9 cellular contexts compared by ENCODE assay signal in genomic region chr17:74466111-74466784, GRCh38. TPM values are rescaled to one million over a fixed set of nuclear protein-coding genes. Genes with fewer than 3 reads are reported as not detected.
A peak's percentile ranks its signal among the peaks of the same experiment; 100 is the strongest.
DNase-seq lines count a peak whose midpoint lies in the region; ATAC-seq and TF ChIP-seq lines count a peak whose summit lies in the region.
"Had no signal": no experiment of that assay in that cellular context is flagged by ENCODE, and none has a peak within 500 bp of the region (broad histone marks: within the 10 kb centered on the region; RNA-seq: fewer than 3 reads in every experiment).

CD300A (plus strand) TSS chr17:74466634; CDS start chr17:74466704, 70 bp downstream.

- H3F3A ChIP-seq in smooth muscle cell (ENCODE audit: low read depth) = no peaks in the 10 kb centered on the region

- no peaks in the 10 kb centered on the region for H3K79me2 ChIP-seq in parathyroid adenoma
- H3K79me2 ChIP-seq in smooth muscle cell (ENCODE audit: low read depth) = no peaks in the 10 kb centered on the region

- H3K4me1 ChIP-seq in esophagus muscularis mucosa (peaks cover 5 to 11% (median 9%) of the 10 kb centered on the region in 4 donors), parathyroid adenoma (no peaks in the 10 kb centered on the region), smooth muscle cell (ENCODE audit: low read depth) (peaks cover 6% of the 10 kb centered on the region)

- H3K4me2 ChIP-seq in parathyroid adenoma (ENCODE audit: low read length) (no peak within 1 kb of the TSS), smooth muscle cell (no peak within 1 kb of the TSS)

- peak within 1 kb of the TSS in 2 of 4 donors; percentile 34 to 44 for H3K27ac ChIP-seq in esophagus muscularis mucosa (replicated peaks in 1 of 4)
- H3K27ac ChIP-seq in parathyroid adenoma = no peak within 1 kb of the TSS
- H3K27ac ChIP-seq in smooth muscle cell (ENCODE audit: low read depth) = no peak within 1 kb of the TSS

- WGBS in esophagus muscularis mucosa = 16% methylated on average over 16 of the region's 22 CpGs
- WGBS in smooth muscle cell (ENCODE audit: low lambda C conversion rate) = 77% methylated on average over 22 of the region's 22 CpGs

- H3K36me3 ChIP-seq in esophagus muscularis mucosa = no peaks in the 10 kb centered on the region
- no peaks in the 10 kb centered on the region for H3K36me3 ChIP-seq in parathyroid adenoma (ENCODE audit: control insufficient read depth, insufficient read depth, low read length)
- H3K36me3 ChIP-seq in smooth muscle cell (ENCODE audit: low read depth) = no peaks in the 10 kb centered on the region

- no peaks in the 10 kb centered on the region for H4K20me1 ChIP-seq in smooth muscle cell (ENCODE audit: low read depth)

- H3K4me3 ChIP-seq in esophagus muscularis mucosa (peak within 1 kb of the TSS; percentile 29 to 50 (median 38)), parathyroid adenoma (ENCODE audit: low read depth, low read length) (peak within 1 kb of the TSS; percentile 27), smooth muscle cell (no peak within 1 kb of the TSS)

- no peak within 1 kb of the TSS for H2AFZ ChIP-seq in parathyroid adenoma
- no peak within 1 kb of the TSS for H2AFZ ChIP-seq in smooth muscle cell (ENCODE audit: low read depth)

- ATAC-seq in GM19452 (IDR thresholded peaks at IDR 0.05; ENCODE audit: unreplicated experiment) = no peak

- peak; percentile 54 for DNase-seq in GF-D8 (lab: John Stamatoyannopoulos, UW)
- DNase-seq in NOMO-1 treated with DMSO at 0.1 percent for 48 hours (lab: John Stamatoyannopoulos, UW; ENCODE audit: unreplicated experiment) = peak; percentile 84
- DNase-seq in esophagus muscularis mucosa (ENCODE audit: extremely low spot score) = no peak
- no peak for DNase-seq in NCI-H345 (lab: John Stamatoyannopoulos, UW)
- no peak for DNase-seq in NCI-H2029 treated with DMSO at 0.1 percent for 48 hours (lab: John Stamatoyannopoulos, UW)
- no peak for DNase-seq in smooth muscle cell (lab: John Stamatoyannopoulos, UW; ENCODE audit: unreplicated experiment)
- DNase-seq: NCI-H146 had no signal

- H3K27me3 ChIP-seq in esophagus muscularis mucosa (peaks cover 0 to 53% (median 12%) of the 10 kb centered on the region in 4 donors), parathyroid adenoma (ENCODE audit: control insufficient read depth, insufficient read depth, low read length) (no peaks in the 10 kb centered on the region), smooth muscle cell (ENCODE audit: low read depth) (peaks cover 3% of the 10 kb centered on the region)

- no peak for TF ChIP-seq POLR2A in esophagus muscularis mucosa (IDR thresholded peaks at IDR 0.05; ENCODE audit: low read depth)

- intact Hi-C loops in esophagus muscularis mucosa (cut with DNase I) = no loop called here

- H3K9me3 ChIP-seq in esophagus muscularis mucosa (no peaks in the 10 kb centered on the region), parathyroid adenoma (ENCODE audit: control insufficient read depth, low read length) (no peaks in the 10 kb centered on the region), smooth muscle cell (replicated peaks; ENCODE audit: low read depth) (no peaks in the 10 kb centered on the region)

- no peak for TF ChIP-seq CTCF in esophagus muscularis mucosa (IDR thresholded peaks at IDR 0.05)
- TF ChIP-seq CTCF in parathyroid adenoma (IDR thresholded peaks at IDR 0.05) = no peak
- TF ChIP-seq CTCF in smooth muscle cell (IDR thresholded peaks at IDR 0.05; ENCODE audit: borderline replicate concordance, insufficient read depth, poor library complexity, severe bottlenecking) = no peak

- H3K9ac ChIP-seq in parathyroid adenoma = no peak within 1 kb of the TSS
- H3K9ac ChIP-seq in smooth muscle cell (ENCODE audit: low read depth) = no peak within 1 kb of the TSS

- no peak for TF ChIP-seq EP300 in esophagus muscularis mucosa (IDR thresholded peaks at IDR 0.05)

RNA-seq across cellular contexts. Expression of gene CD300A, which starts in this region (rescaled TPM):
- total RNA-seq in esophagus muscularis mucosa (1 to 10 TPM; 1.2 to 4.1 (median 2.4) TPM), smooth muscle cell (not detected in 2 replicates)
- polyA plus RNA-seq in smooth muscle cell = 0.76 TPM in 1 of 2 replicates, not detected in the other

Comparison
In these comparisons a context has a peak if more than half of its experiments do, and no peak if none do; other contexts are left out.
1. DNase-seq: peak in GF-D8 (single experiment) and NOMO-1 treated with DMSO at 0.1 percent for 48 hours (single experiment); none in esophagus muscularis mucosa (single experiment), NCI-H345 (single experiment), NCI-H2029 treated with DMSO at 0.1 percent for 48 hours (single experiment) and smooth muscle cell (single experiment).